Comparison of ENCODE assay signal across 11 cellular contexts in genomic region chr22:31173386-31174145, GRCh38. TPM values are rescaled to one million over a fixed set of nuclear protein-coding genes. Genes with fewer than 3 reads are reported as not detected.
DNase-seq lines count a peak whose midpoint lies in the region; FAIRE-seq and TF ChIP-seq lines count a peak whose summit lies in the region.
"Had no signal": no experiment of that assay in that cellular context is flagged by ENCODE, and none has a peak within 500 bp of the region (broad histone marks: within the 10 kb centered on the region; RNA-seq: fewer than 3 reads in every experiment).

No MANE protein-coding gene starts in this region.

- peaks cover 81% of the 10 kb centered on the region for H3K79me2 ChIP-seq in osteoblast (ENCODE audit: insufficient read depth, low read length)

- no peak for TF ChIP-seq CTCF in colonic mucosa (IDR thresholded peaks at IDR 0.05)
- TF ChIP-seq CTCF in osteoblast (IDR thresholded peaks at IDR 0.05; ENCODE audit: extremely low read depth, low read depth, low read length), result no peak

- H3K9me3 ChIP-seq in colonic mucosa (no peaks in the 10 kb centered on the region), osteoblast (ENCODE audit: low read depth, low read length) (no peaks in the 10 kb centered on the region)

- H3K27me3 ChIP-seq in colonic mucosa, result no peaks in the 10 kb centered on the region
- H3K27me3 ChIP-seq in osteoblast (ENCODE audit: insufficient read depth, low read length), result no peaks in the 10 kb centered on the region

- no peaks in the 10 kb centered on the region for H3K4me1 ChIP-seq in colonic mucosa
- peaks cover 40% of the 10 kb centered on the region for H3K4me1 ChIP-seq in osteoblast (ENCODE audit: insufficient read depth, low read length)

- intact Hi-C loops in colonic mucosa (cut with DNase I), result no loop called here

- H3K4me2 ChIP-seq in osteoblast (ENCODE audit: insufficient read depth, low read length), result peak overlapping the region; percentile 72

- no peak overlapping the region for H2AFZ ChIP-seq in osteoblast (ENCODE audit: low read length)

- H3K9ac ChIP-seq in colonic mucosa (ENCODE audit: low read depth in 2 of 2, low read length in 2 of 2), result no peak overlapping the region

- peaks cover 6% of the 10 kb centered on the region for H4K20me1 ChIP-seq in osteoblast (ENCODE audit: insufficient read depth, low read length)

- DNase-seq in COLO829 (ENCODE audit: low spot score) (peak; percentile 50), NCI-H69 (lab: John Stamatoyannopoulos, UW) (peak; percentile 37), colonic mucosa (no peak), osteoblast (ENCODE audit: insufficient read length, low spot score, missing footprints) (peak; percentile 86), GM19239 (ENCODE audit: insufficient read length, low spot score) (no peak), COR-L47 (lab: John Stamatoyannopoulos, UW) (no peak), DMS153 treated with DMSO at 0.1 percent for 48 hours (lab: John Stamatoyannopoulos, UW; ENCODE audit: unreplicated experiment) (no peak), NK-92 (lab: John Stamatoyannopoulos, UW; ENCODE audit: unreplicated experiment) (no peak)
- DNase-seq: NCI-H1436, T-helper 9 cell had no signal

- no peak for FAIRE-seq in GM19239 (lab: Jason Lieb, UNC)

- H3K27ac ChIP-seq in colonic mucosa (peak overlapping the region; percentile 18), osteoblast (ENCODE audit: low read depth, low read length) (peak overlapping the region; percentile 97)

- no peak overlapping the region for H3K4me3 ChIP-seq in colonic mucosa
- peak overlapping the region; percentile 42 for H3K4me3 ChIP-seq in osteoblast (ENCODE audit: insufficient read depth, low read length)

- no peaks in the 10 kb centered on the region for H3K36me3 ChIP-seq in colonic mucosa
- peaks cover 4% of the 10 kb centered on the region for H3K36me3 ChIP-seq in osteoblast (ENCODE audit: insufficient read depth, low read length)

RNA-seq across cellular contexts. Expression of gene RNF185, which starts 13.6 kb away (rescaled TPM):
- total RNA-seq in colonic mucosa, result 10 to 100 TPM; 28.1 to 32.3 TPM
- total RNA-seq in osteoblast, result 48.0 and 51.8 TPM in 2 replicates

RNA-seq across cellular contexts. Expression of gene PLA2G3, which starts 33.3 kb away (rescaled TPM):
- under 1 TPM; 0.57 to 0.88 TPM for total RNA-seq in colonic mucosa
- 0.29 and 0.36 TPM in 2 replicates for total RNA-seq in osteoblast
- total RNA-seq: subcutaneous adipose tissue had no signal

RNA-seq across cellular contexts. Expression of gene LIMK2, which starts 38.5 kb away (rescaled TPM):
- 100 to 1,000 TPM in 1 of 2 donors, 10 to 100 TPM in 1; 88.0 to 109 TPM for total RNA-seq in colonic mucosa
- 25.0 and 29.8 TPM in 2 replicates for total RNA-seq in osteoblast

RNA-seq across cellular contexts. Expression of gene INPP5J, which starts 50.8 kb away (rescaled TPM):
- total RNA-seq in colonic mucosa (10 to 100 TPM; 18.3 to 18.4 TPM), osteoblast (under 0.01 and 0.36 TPM in 2 replicates)
- total RNA-seq: subcutaneous adipose tissue had no signal

Comparison
In these comparisons a context has a peak if more than half of its experiments do, and no peak if none do; other contexts are left out.
1. DNase-seq: peak in COLO829 (single experiment), NCI-H69 (single experiment) and osteoblast (single experiment); none in colonic mucosa (single experiment), GM19239 (single experiment), COR-L47 (single experiment), DMS153 treated with DMSO at 0.1 percent for 48 hours (single experiment) and NK-92 (single experiment).